Comparison of ENCODE assay signal across 10 cellular contexts in genomic region chr16:29915590-29916247, GRCh38. TPM values are rescaled to one million over a fixed set of nuclear protein-coding genes. Genes with fewer than 3 reads are reported as not detected.
DNase-seq lines count a peak whose midpoint lies in the region; TF ChIP-seq lines count a peak whose summit lies in the region.
"Had no signal": no experiment of that assay in that cellular context is flagged by ENCODE, and none has a peak within 500 bp of the region (broad histone marks: within the 10 kb centered on the region; RNA-seq: fewer than 3 reads in every experiment).

No MANE protein-coding gene starts in this region.

- peaks cover 4% of the 10 kb centered on the region for H3K4me1 Mint-ChIP-seq in progenitor cell of endocrine pancreas (ENCODE audit: low read depth)
- peaks cover 4% of the 10 kb centered on the region for H3K4me1 Mint-ChIP-seq in nephron progenitor cell

- H3K4me3 Mint-ChIP-seq in progenitor cell of endocrine pancreas (ENCODE audit: low read depth), result no peak overlapping the region
- no peak overlapping the region for H3K4me3 Mint-ChIP-seq in nephron progenitor cell
- H3K4me3 Mint-ChIP-seq: activated naive CD4-positive, alpha-beta T cell treated with anti-CD3 and anti-CD28 coated beads, Interleukin-2, amount 50 U/mL, for 24 hours; CD8-positive, alpha-beta memory T cell had no signal

- H3K36me3 Mint-ChIP-seq in progenitor cell of endocrine pancreas (ENCODE audit: insufficient read depth) (peaks cover 14% of the 10 kb centered on the region), nephron progenitor cell (ENCODE audit: low read depth) (peaks cover 58% of the 10 kb centered on the region)

- DNase-seq in HT1080 (ENCODE audit: low read depth) (peak; percentile 45), amniotic epithelial cell (ENCODE audit: low read depth) (peak; percentile 69), progenitor cell of endocrine pancreas (ENCODE audit: low spot score, unreplicated experiment) (no peak), nephron progenitor cell (no peak), HuH-7.5 (ENCODE audit: low spot score) (no peak)
- DNase-seq: activated CD8-positive, alpha-beta memory T cell treated with anti-CD3 and anti-CD28 coated beads for 24 hours; CD8-positive, alpha-beta memory T cell; NK-92 treated with Interleukin-12 subunit alpha and Interleukin-12 subunit beta, amount 100 ng/mL, for 24 hours had no signal

- no peak for TF ChIP-seq CTCF in progenitor cell of endocrine pancreas (IDR thresholded peaks at IDR 0.05; ENCODE audit: unreplicated experiment)
- TF ChIP-seq CTCF in nephron progenitor cell (IDR thresholded peaks at IDR 0.05), result no peak

- H3K27ac Mint-ChIP-seq in progenitor cell of endocrine pancreas (peak overlapping the region; percentile 14), nephron progenitor cell (no peak overlapping the region)
- H3K27ac Mint-ChIP-seq: activated naive CD4-positive, alpha-beta T cell treated with anti-CD3 and anti-CD28 coated beads, Interleukin-2, amount 50 U/mL, for 24 hours had no signal

- H3K27me3 Mint-ChIP-seq in progenitor cell of endocrine pancreas (no peaks in the 10 kb centered on the region), nephron progenitor cell (ENCODE audit: low read depth, poor library complexity) (no peaks in the 10 kb centered on the region)
- H3K27me3 Mint-ChIP-seq: activated naive CD4-positive, alpha-beta T cell treated with anti-CD3 and anti-CD28 coated beads, Interleukin-2, amount 50 U/mL, for 24 hours; CD8-positive, alpha-beta memory T cell had no signal

- H3K9me3 Mint-ChIP-seq in progenitor cell of endocrine pancreas (ENCODE audit: low read depth) (no peaks in the 10 kb centered on the region), nephron progenitor cell (no peaks in the 10 kb centered on the region)
- H3K9me3 Mint-ChIP-seq: activated naive CD4-positive, alpha-beta T cell treated with anti-CD3 and anti-CD28 coated beads, Interleukin-2, amount 50 U/mL, for 24 hours; CD8-positive, alpha-beta memory T cell had no signal

RNA-seq across cellular contexts. Expression of gene KCTD13, which starts 10.3 kb away (rescaled TPM):
- 4.1 and 4.3 TPM in 2 replicates for total RNA-seq in HT1080 (2014; rRNA removed; shearing (Covaris generic))
- 12.6 and 13.9 TPM in 2 replicates for polyA plus RNA-seq in HT1080 (2015; cell fraction: cytosol; rRNA removed)
- 29.0 and 36.7 TPM in 2 replicates for polyA plus RNA-seq in HT1080 (2015; cell fraction: nucleus; rRNA removed)
- 31.4 and 34.7 TPM in 2 replicates for total RNA-seq in progenitor cell of endocrine pancreas

RNA-seq across cellular contexts. Expression of gene ASPHD1, which starts 15.4 kb away (rescaled TPM):
- total RNA-seq in HT1080 (2014; rRNA removed; shearing (Covaris generic)), result 3.8 and 9.3 TPM in 2 replicates
- polyA plus RNA-seq in HT1080 (2015; cell fraction: cytosol; rRNA removed), result 9.5 and 10.1 TPM in 2 replicates
- 8.1 and 9.0 TPM in 2 replicates for polyA plus RNA-seq in HT1080 (2015; cell fraction: nucleus; rRNA removed)
- total RNA-seq in progenitor cell of endocrine pancreas, result 3.1 and 3.8 TPM in 2 replicates
- total RNA-seq: skeletal muscle tissue had no signal
- polyA plus RNA-seq: CD8-positive, alpha-beta memory T cell had no signal

RNA-seq across cellular contexts. Expression of gene SEZ6L2, which starts 16.4 kb away (rescaled TPM):
- total RNA-seq in HT1080 (2014; rRNA removed; shearing (Covaris generic)), result 1.5 and 2.6 TPM in 2 replicates
- 10.6 and 12.0 TPM in 2 replicates for polyA plus RNA-seq in HT1080 (2015; cell fraction: cytosol; rRNA removed)
- 31.4 and 37.9 TPM in 2 replicates for polyA plus RNA-seq in HT1080 (2015; cell fraction: nucleus; rRNA removed)
- total RNA-seq in progenitor cell of endocrine pancreas, result 13.2 and 16.2 TPM in 2 replicates
- polyA plus RNA-seq: CD8-positive, alpha-beta memory T cell had no signal

RNA-seq across cellular contexts. Expression of gene TMEM219, which starts 46.2 kb away (rescaled TPM):
- total RNA-seq in HT1080 (2014; rRNA removed; shearing (Covaris generic)), result 38.0 and 39.0 TPM in 2 replicates
- 59.5 and 74.5 TPM in 2 replicates for polyA plus RNA-seq in HT1080 (2015; cell fraction: cytosol; rRNA removed)
- 37.1 and 45.0 TPM in 2 replicates for polyA plus RNA-seq in HT1080 (2015; cell fraction: nucleus; rRNA removed)
- 89.4 and 91.9 TPM in 2 replicates for total RNA-seq in progenitor cell of endocrine pancreas

RNA-seq across cellular contexts. Expression of gene CDIPT, which starts 52.7 kb away (rescaled TPM):
- total RNA-seq in HT1080 (2014; rRNA removed; shearing (Covaris generic)), result 77.2 and 80.9 TPM in 2 replicates
- polyA plus RNA-seq in HT1080 (2015; cell fraction: cytosol; rRNA removed), result 61.9 and 73.0 TPM in 2 replicates
- polyA plus RNA-seq in HT1080 (2015; cell fraction: nucleus; rRNA removed), result 47.6 and 56.4 TPM in 2 replicates
- 46.3 and 51.2 TPM in 2 replicates for total RNA-seq in progenitor cell of endocrine pancreas

Comparison
In these comparisons a context has a peak if more than half of its experiments do, and no peak if none do; other contexts are left out.
1. DNase-seq: peak in HT1080 (single experiment) and amniotic epithelial cell (single experiment); none in progenitor cell of endocrine pancreas (single experiment), nephron progenitor cell (single experiment) and HuH-7.5 (single experiment).